20 cellular contexts compared by ENCODE assay signal in genomic region chr14:101494826-101495225, GRCh38.
"Had no signal": no experiment of that assay in that cellular context is flagged by ENCODE, and none has a peak within 500 bp of the region (broad histone marks: within the 10 kb centered on the region; RNA-seq: fewer than 3 reads in every experiment).

No MANE protein-coding gene starts in this region.

- H3K4me3 Mint-ChIP-seq: dendritic cell treated with granulocyte-macrophage colony-stimulating factor and Interleukin-4, amounts not matched to agents 40 ng/mL and 50 ng/mL, for 4 days; memory B cell; naive B cell; neural crest cell; stimulated activated naive B cell treated with anti-CD40 and anti-IgM and Interleukin-4, amounts not matched to agents 10 μg/mL and 1 μg/mL and 100 μg/mL, for 72 hours had no signal

- H3K27me3 ChIP-seq: adrenal gland, right lobe of liver had no signal

- H3K27ac Mint-ChIP-seq: activated naive CD4-positive, alpha-beta T cell treated with anti-CD3 and anti-CD28 coated beads, Interleukin-2, amount 50 U/mL, for 72 hours; dendritic cell treated with granulocyte-macrophage colony-stimulating factor and Interleukin-4, amounts not matched to agents 40 ng/mL and 50 ng/mL, for 4 days; memory B cell; stimulated activated naive B cell treated with anti-CD40 and anti-IgM and Interleukin-4, amounts not matched to agents 10 μg/mL and 1 μg/mL and 100 μg/mL, for 72 hours had no signal

- H3K4me1 ChIP-seq: adrenal gland, breast epithelium had no signal

- H3K4me1 Mint-ChIP-seq: memory B cell; naive B cell; stimulated activated naive B cell treated with anti-CD40 and anti-IgM and Interleukin-4, amounts not matched to agents 10 μg/mL and 1 μg/mL and 100 μg/mL, for 72 hours had no signal

- H3K36me3 Mint-ChIP-seq: activated naive CD4-positive, alpha-beta T cell treated with anti-CD3 and anti-CD28 coated beads, Interleukin-2, amount 50 U/mL, for 72 hours had no signal

- H3K36me3 ChIP-seq: adrenal gland, breast epithelium, right lobe of liver had no signal

- ATAC-seq: activated naive CD4-positive, alpha-beta T cell treated with anti-CD3 and anti-CD28 coated beads, Interleukin-2, amount 50 U/mL, for 72 hours; left ventricle myocardium superior; mucosa of descending colon; SK-N-SH treated with all-trans-retinoic acid at 6 μM for 48 hours; stimulated activated naive B cell treated with anti-CD40 and anti-IgM and Interleukin-4, amounts not matched to agents 10 μg/mL and 1 μg/mL and 100 μg/mL, for 72 hours had no signal

- H3K9me3 ChIP-seq: adrenal gland, breast epithelium, mucosa of descending colon, right lobe of liver had no signal

- H3K4me2 ChIP-seq: smooth muscle cell had no signal

- DNase-seq: activated gamma-delta T cell; adrenal gland; effector memory CD4-positive, alpha-beta T cell; foreskin fibroblast; hippocampal formation; left ventricle myocardium superior; mucosa of descending colon; naive B cell; SHP77 treated with DMSO at 0.1 percent for 48 hours; stimulated activated CD4-positive, alpha-beta T cell treated with anti-CD3 and anti-CD28 coated beads, Interleukin-4, amount 100 ng/mL, for 4 hours; stimulated activated naive B cell treated with anti-CD40 and anti-IgM and Interleukin-4, amounts not matched to agents 10 μg/mL and 1 μg/mL and 100 μg/mL, for 72 hours; trophoblast cell had no signal

- H3K9me3 Mint-ChIP-seq: dendritic cell treated with granulocyte-macrophage colony-stimulating factor and Interleukin-4, amounts not matched to agents 40 ng/mL and 50 ng/mL, for 4 days had no signal

- H3K27ac ChIP-seq: adrenal gland, breast epithelium had no signal

- H3K4me3 ChIP-seq: adrenal gland, breast epithelium, mucosa of descending colon, right lobe of liver, smooth muscle cell had no signal
